8 cellular contexts compared by ENCODE assay signal in genomic region chr17:1455291-1455747, GRCh38. TPM values are rescaled to one million over a fixed set of nuclear protein-coding genes. Genes with fewer than 3 reads are reported as not detected.
DNase-seq lines count a peak whose midpoint lies in the region; ATAC-seq and TF ChIP-seq lines count a peak whose summit lies in the region.

No MANE protein-coding gene starts in this region.

- no peaks in the 10 kb centered on the region for H3K27me3 ChIP-seq in psoas muscle (ENCODE audit: insufficient read depth in 3 of 3, low read length in 2 of 3)

- H3K9me3 ChIP-seq in psoas muscle: no peaks in the 10 kb centered on the region

- DNase-seq in ELF-1 (ENCODE audit: low read depth, low spot score): peak; percentile 73
- DNase-seq in HPDE6-E6E7 (ENCODE audit: extremely low spot score): peak; percentile 56
- peak; percentile 51 for DNase-seq in SHP77 treated with DMSO at 0.1 percent for 48 hours (lab: John Stamatoyannopoulos, UW)
- peak; percentile 60 for DNase-seq in amniotic stem cell (lab: John Stamatoyannopoulos, UW)
- peak; percentile 83 for DNase-seq in left ventricle myocardium superior
- DNase-seq in psoas muscle: peak; percentile 78 to 88
- no peak for DNase-seq in inferior parietal cortex (ENCODE audit: extremely low spot score)

- ATAC-seq in GM21367 (IDR thresholded peaks at IDR 0.05; ENCODE audit: unreplicated experiment) (peak; percentile 34), left ventricle myocardium superior (peak; percentile 58), psoas muscle (peak; percentile 51 to 71 (median 60))

- H3K27ac ChIP-seq in psoas muscle: peak overlapping the region; percentile 95

- peaks cover 39% of the 10 kb centered on the region for H3K4me1 ChIP-seq in psoas muscle

- WGBS in psoas muscle, 3 donors: 0 to 1% (median 0%) methylated on average over 23 to 27 of the region's 27 CpGs

- peak; percentile 68 for TF ChIP-seq CTCF in psoas muscle (IDR thresholded peaks at IDR 0.05)

- intact Hi-C loops in left ventricle myocardium superior (cut with micrococcal nuclease) (no loop called here), psoas muscle (cut with DNase I) (loop anchor here (1.0 to 10.0 kb wide), 4 partner anchors 51 to 88 kb away; partner anchors contain the start of gene INPP5K (in 1 of the 2))

- peak overlapping the region; percentile 95 for H3K4me3 ChIP-seq in psoas muscle

- H3K36me3 ChIP-seq in psoas muscle (ENCODE audit: insufficient read depth in 1 of 2, low read depth in 1 of 2): peaks cover 2 to 12% of the 10 kb centered on the region in 2 donors

RNA-seq across cellular contexts. Expression of gene CRK, which starts 0.7 kb away (rescaled TPM):
- total RNA-seq in left ventricle myocardium superior (37.9 TPM), psoas muscle (10 to 100 TPM; 26.4 to 60.4 (median 33.1) TPM)
- 10 to 100 TPM; 29.7 to 48.0 (median 40.4) TPM for polyA plus RNA-seq in psoas muscle

RNA-seq across cellular contexts. Expression of gene MYO1C, which starts 37.2 kb away (rescaled TPM):
- total RNA-seq in left ventricle myocardium superior (200 TPM), psoas muscle (10 to 100 TPM; 68.1 to 82.7 (median 73.2) TPM)
- 10 to 100 TPM; 24.0 to 32.7 (median 28.4) TPM for polyA plus RNA-seq in psoas muscle

RNA-seq across cellular contexts. Expression of gene YWHAE, which starts 55.3 kb away (rescaled TPM):
- total RNA-seq in left ventricle myocardium superior (620 TPM), psoas muscle (100 to 1,000 TPM; 641 to 874 (median 838) TPM)
- 100 to 1,000 TPM; 655 to 927 (median 670) TPM for polyA plus RNA-seq in psoas muscle
